29 cellular contexts compared by ENCODE assay signal in the genomic region with DNA sequence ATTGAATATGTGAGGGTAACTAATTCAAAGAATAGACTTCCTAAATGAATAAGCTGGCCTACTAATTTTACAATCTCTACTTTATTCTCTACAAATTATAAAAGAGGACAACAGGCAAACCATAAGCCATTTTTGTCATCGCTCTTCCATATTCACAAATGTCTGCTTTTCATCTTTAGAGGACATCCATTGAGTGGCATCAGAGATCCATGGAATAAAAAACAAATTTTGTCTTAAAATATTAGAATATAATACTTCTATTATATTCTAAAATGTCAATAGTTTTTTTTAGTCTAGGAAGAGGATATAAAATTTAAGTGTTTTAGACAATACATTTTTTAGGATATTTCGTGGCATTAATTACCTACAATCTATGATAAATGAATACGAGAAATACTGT.
"Had no signal": no experiment of that assay in that cellular context is flagged by ENCODE, and none has a peak within 500 bp of the region (broad histone marks: within the 10 kb centered on the region; RNA-seq: fewer than 3 reads in every experiment).

No MANE protein-coding gene starts in this region.

- ATAC-seq: stimulated activated effector memory CD8-positive, alpha-beta T cell treated with anti-CD3 and anti-CD28 coated beads, Interleukin-12 subunit alpha, Interleukin-12 subunit beta, amount 100 ng/mL, for 72 hours; stimulated activated memory B cell treated with anti-CD40 and anti-IgM and Interleukin-4, amounts not matched to agents 10 μg/mL and 1 μg/mL and 100 μg/mL, for 72 hours; stimulated activated naive B cell treated with anti-CD40 and anti-IgM and Interleukin-4, amounts not matched to agents 10 μg/mL and 1 μg/mL and 100 μg/mL, for 72 hours; stimulated activated naive CD8-positive, alpha-beta T cell treated with anti-CD3 and anti-CD28 coated beads, Interleukin-15, amount 100 ng/mL, for 72 hours; stimulated activated naive CD8-positive, alpha-beta T cell treated with anti-CD3 and anti-CD28 coated beads, Interleukin-15, Interleukin-2, amounts not matched to agents 100 U/mL and 50 U/mL, for 24 hours; upper lobe of right lung had no signal

- FAIRE-seq: urothelium cell line had no signal

- H3K27ac Mint-ChIP-seq: stimulated activated effector memory CD8-positive, alpha-beta T cell treated with anti-CD3 and anti-CD28 coated beads, Interleukin-12 subunit alpha, Interleukin-12 subunit beta, amount 100 ng/mL, for 72 hours; stimulated activated memory B cell treated with anti-CD40 and anti-IgM and Interleukin-4, amounts not matched to agents 10 μg/mL and 1 μg/mL and 100 μg/mL, for 72 hours; stimulated activated naive B cell treated with anti-CD40 and anti-IgM and Interleukin-4, amounts not matched to agents 10 μg/mL and 1 μg/mL and 100 μg/mL, for 72 hours; stimulated activated naive CD8-positive, alpha-beta T cell treated with anti-CD3 and anti-CD28 coated beads, Interleukin-15, amount 100 ng/mL, for 72 hours; stimulated activated naive CD8-positive, alpha-beta T cell treated with anti-CD3 and anti-CD28 coated beads, Interleukin-15, Interleukin-2, amounts not matched to agents 100 ng/mL and 50 ng/mL, for 24 hours; type B pancreatic cell had no signal

- H3K4me1 Mint-ChIP-seq: stimulated activated effector memory CD8-positive, alpha-beta T cell treated with anti-CD3 and anti-CD28 coated beads, Interleukin-12 subunit alpha, Interleukin-12 subunit beta, amount 100 ng/mL, for 72 hours; stimulated activated memory B cell treated with anti-CD40 and anti-IgM and Interleukin-4, amounts not matched to agents 10 μg/mL and 1 μg/mL and 100 μg/mL, for 72 hours; stimulated activated naive B cell treated with anti-CD40 and anti-IgM and Interleukin-4, amounts not matched to agents 10 μg/mL and 1 μg/mL and 100 μg/mL, for 72 hours; stimulated activated naive CD8-positive, alpha-beta T cell treated with anti-CD3 and anti-CD28 coated beads, Interleukin-15, amount 100 ng/mL, for 72 hours had no signal

- H3K36me3 ChIP-seq: stomach, suprapubic skin, thoracic aorta, thyroid gland, tibial artery, tibial nerve, transverse colon, upper lobe of left lung, upper lobe of right lung, uterus, vagina had no signal

- H3K27me3 ChIP-seq: stomach, suprapubic skin, testis, thyroid gland, tibial artery, tibial nerve, transverse colon, upper lobe of left lung, upper lobe of right lung, uterus, vagina had no signal

- H3K9me3 Mint-ChIP-seq: stimulated activated memory B cell treated with anti-CD40 and anti-IgM and Interleukin-4, amounts not matched to agents 10 μg/mL and 1 μg/mL and 100 μg/mL, for 72 hours; stimulated activated naive B cell treated with anti-CD40 and anti-IgM and Interleukin-4, amounts not matched to agents 10 μg/mL and 1 μg/mL and 100 μg/mL, for 72 hours; stimulated activated naive CD8-positive, alpha-beta T cell treated with anti-CD3 and anti-CD28 coated beads, Interleukin-15, amount 100 ng/mL, for 72 hours; stimulated activated naive CD8-positive, alpha-beta T cell treated with anti-CD3 and anti-CD28 coated beads, Interleukin-15, Interleukin-2, amounts not matched to agents 100 ng/mL and 50 ng/mL, for 24 hours; type B pancreatic cell had no signal

- DNase-seq: stimulated activated CD4-positive, alpha-beta T cell treated with anti-CD3 and anti-CD28 coated beads, Interleukin-2, amount 100 ng/mL, for 48 hours; stimulated activated CD4-positive, alpha-beta T cell treated with anti-CD3 and anti-CD28 coated beads, Interleukin-4, amount 100 ng/mL, for 1 hour; stimulated activated CD4-positive, alpha-beta T cell treated with anti-CD3 and anti-CD28 coated beads, Interleukin-4, amount 100 ng/mL, for 24 hours; stimulated activated CD4-positive, alpha-beta T cell treated with anti-CD3 and anti-CD28 coated beads, Interleukin-4, amount 100 ng/mL, for 4 hours; stimulated activated CD8-positive, alpha-beta memory T cell treated with anti-CD3 and anti-CD28 coated beads, Interleukin-4, amount 100 ng/mL, for 48 hours; stimulated activated naive B cell treated with anti-CD40 and anti-IgM and Interleukin-4, amounts not matched to agents 10 μg/mL and 1 μg/mL and 100 μg/mL, for 72 hours; stimulated activated naive CD4-positive, alpha-beta T cell; stimulated activated naive CD4-positive, alpha-beta T cell treated with Interleukin-2 at 50 U/mL for 16 hours; stimulated activated naive CD8-positive, alpha-beta T cell treated with anti-CD3 and anti-CD28 coated beads, Interleukin-15, amount 100 ng/mL, for 72 hours; stimulated activated naive CD8-positive, alpha-beta T cell treated with anti-CD3 and anti-CD28 coated beads, Interleukin-15, Interleukin-2, amounts not matched to agents 100 U/mL and 50 U/mL, for 24 hours; stomach; substantia nigra; testis; thyroid gland; tibial artery; transverse colon; trophoblast cell; upper lobe of left lung; upper lobe of right lung; uterus had no signal

- H3K27ac ChIP-seq: stomach, suprapubic skin, testis, thoracic aorta, thyroid gland, tibial artery, tibial nerve, transverse colon, upper lobe of left lung, upper lobe of right lung, uterus, vagina had no signal

- H3K27me3 Mint-ChIP-seq: stimulated activated memory B cell treated with anti-CD40 and anti-IgM and Interleukin-4, amounts not matched to agents 10 μg/mL and 1 μg/mL and 100 μg/mL, for 72 hours; stimulated activated naive B cell treated with anti-CD40 and anti-IgM and Interleukin-4, amounts not matched to agents 10 μg/mL and 1 μg/mL and 100 μg/mL, for 72 hours; stimulated activated naive CD8-positive, alpha-beta T cell treated with anti-CD3 and anti-CD28 coated beads, Interleukin-15, amount 100 ng/mL, for 72 hours; stimulated activated naive CD8-positive, alpha-beta T cell treated with anti-CD3 and anti-CD28 coated beads, Interleukin-15, Interleukin-2, amounts not matched to agents 100 ng/mL and 50 ng/mL, for 24 hours; type B pancreatic cell had no signal

- H3K9me3 ChIP-seq: stomach, suprapubic skin, testis, thoracic aorta, thyroid gland, tibial artery, tibial nerve, transverse colon, upper lobe of left lung, upper lobe of right lung, uterus, vagina had no signal

- H3K36me3 Mint-ChIP-seq: stimulated activated effector memory CD8-positive, alpha-beta T cell treated with anti-CD3 and anti-CD28 coated beads, Interleukin-12 subunit alpha, Interleukin-12 subunit beta, amount 100 ng/mL, for 72 hours; stimulated activated memory B cell treated with anti-CD40 and anti-IgM and Interleukin-4, amounts not matched to agents 10 μg/mL and 1 μg/mL and 100 μg/mL, for 72 hours; stimulated activated naive B cell treated with anti-CD40 and anti-IgM and Interleukin-4, amounts not matched to agents 10 μg/mL and 1 μg/mL and 100 μg/mL, for 72 hours; type B pancreatic cell had no signal

- H3K4me3 Mint-ChIP-seq: stimulated activated effector memory CD8-positive, alpha-beta T cell treated with anti-CD3 and anti-CD28 coated beads, Interleukin-12 subunit alpha, Interleukin-12 subunit beta, amount 100 ng/mL, for 72 hours; stimulated activated memory B cell treated with anti-CD40 and anti-IgM and Interleukin-4, amounts not matched to agents 10 μg/mL and 1 μg/mL and 100 μg/mL, for 72 hours; stimulated activated naive B cell treated with anti-CD40 and anti-IgM and Interleukin-4, amounts not matched to agents 10 μg/mL and 1 μg/mL and 100 μg/mL, for 72 hours; stimulated activated naive CD8-positive, alpha-beta T cell treated with anti-CD3 and anti-CD28 coated beads, Interleukin-15, amount 100 ng/mL, for 72 hours; stimulated activated naive CD8-positive, alpha-beta T cell treated with anti-CD3 and anti-CD28 coated beads, Interleukin-15, Interleukin-2, amounts not matched to agents 100 ng/mL and 50 ng/mL, for 24 hours; type B pancreatic cell had no signal

- H3K4me3 ChIP-seq: stomach, suprapubic skin, testis, thoracic aorta, thyroid gland, tibial artery, tibial nerve, transverse colon, upper lobe of left lung, upper lobe of right lung, uterus, vagina had no signal
